Comparison of ENCODE assay signal across 31 cellular contexts in genomic region chr22:20186871-20187546, GRCh38. TPM values are rescaled to one million over a fixed set of nuclear protein-coding genes. Genes with fewer than 3 reads are reported as not detected.
"Had no signal": no experiment of that assay in that cellular context is flagged by ENCODE, and none has a peak within 500 bp of the region (broad histone marks: within the 10 kb centered on the region; RNA-seq: fewer than 3 reads in every experiment).

No MANE protein-coding gene starts in this region.

- H3K36me3 ChIP-seq: esophagus muscularis mucosa, gastroesophageal sphincter, heart left ventricle, left lung, lower lobe of right lung, neural progenitor cell, prostate gland, right atrium auricular region, thoracic aorta, tibial nerve, upper lobe of left lung, uterus had no signal

- DNase-seq: effector CD8-positive, alpha-beta T cell; foreskin keratinocyte; heart left ventricle; kidney; left lung; lower lobe of right lung; mucosa of descending colon; naive B cell; nucleus accumbens; small intestine; stimulated activated CD4-positive, alpha-beta T cell treated with anti-CD3 and anti-CD28 coated beads, Interleukin-15, amount 100 ng/mL, for 24 hours; stimulated activated CD4-positive, alpha-beta T cell treated with anti-CD3 and anti-CD28 coated beads, Interleukin-2, amount 100 ng/mL, for 48 hours; stimulated activated naive B cell treated with anti-CD40 and anti-IgM and Interleukin-4, amounts not matched to agents 10 μg/mL and 1 μg/mL and 100 μg/mL, for 72 hours; uterus had no signal

- H3K79me2 ChIP-seq: hepatocyte had no signal

- H3K27ac Mint-ChIP-seq: dendritic cell treated with granulocyte-macrophage colony-stimulating factor and Interleukin-4, amounts not matched to agents 40 ng/mL and 50 ng/mL, for 4 days; memory B cell; mesothelial cell of epicardium; naive B cell; natural killer cell treated with Interleukin-12 subunit alpha and Interleukin-12 subunit beta and Interleukin-15 and Interleukin-18, amount 100 ng/mL, for 72 hours; neural progenitor cell; stimulated activated naive B cell treated with anti-CD40 and anti-IgM and Interleukin-4, amounts not matched to agents 10 μg/mL and 1 μg/mL and 100 μg/mL, for 72 hours; stimulated activated naive CD8-positive, alpha-beta T cell treated with anti-CD3 and anti-CD28 coated beads, Interleukin-15, Interleukin-2, amounts not matched to agents 100 ng/mL and 50 ng/mL, for 24 hours had no signal

- H3K27me3 Mint-ChIP-seq: naive B cell; natural killer cell treated with Interleukin-12 subunit alpha and Interleukin-12 subunit beta and Interleukin-15 and Interleukin-18, amount 100 ng/mL, for 72 hours; stimulated activated naive B cell treated with anti-CD40 and anti-IgM and Interleukin-4, amounts not matched to agents 10 μg/mL and 1 μg/mL and 100 μg/mL, for 72 hours; stimulated activated naive CD8-positive, alpha-beta T cell treated with anti-CD3 and anti-CD28 coated beads, Interleukin-15, Interleukin-2, amounts not matched to agents 100 ng/mL and 50 ng/mL, for 24 hours had no signal

- H3K4me3 Mint-ChIP-seq: dendritic cell treated with granulocyte-macrophage colony-stimulating factor and Interleukin-4, amounts not matched to agents 40 ng/mL and 50 ng/mL, for 4 days; memory B cell; mesothelial cell of epicardium; naive B cell; natural killer cell treated with Interleukin-12 subunit alpha and Interleukin-12 subunit beta and Interleukin-15 and Interleukin-18, amount 100 ng/mL, for 72 hours; neural progenitor cell; stimulated activated naive B cell treated with anti-CD40 and anti-IgM and Interleukin-4, amounts not matched to agents 10 μg/mL and 1 μg/mL and 100 μg/mL, for 72 hours; stimulated activated naive CD8-positive, alpha-beta T cell treated with anti-CD3 and anti-CD28 coated beads, Interleukin-15, Interleukin-2, amounts not matched to agents 100 ng/mL and 50 ng/mL, for 24 hours had no signal

- H3K4me1 ChIP-seq: esophagus muscularis mucosa, foreskin keratinocyte, gastroesophageal sphincter, heart left ventricle, left lung, lower lobe of right lung, prostate gland, right atrium auricular region, tibial nerve, upper lobe of left lung, uterus had no signal

- H3K9ac ChIP-seq: neural progenitor cell had no signal

- H3K36me3 Mint-ChIP-seq: memory B cell; mesothelial cell of epicardium; naive B cell; natural killer cell treated with Interleukin-12 subunit alpha and Interleukin-12 subunit beta and Interleukin-15 and Interleukin-18, amount 100 ng/mL, for 72 hours; neural progenitor cell; stimulated activated naive B cell treated with anti-CD40 and anti-IgM and Interleukin-4, amounts not matched to agents 10 μg/mL and 1 μg/mL and 100 μg/mL, for 72 hours had no signal

- H3K27me3 ChIP-seq: hepatocyte, left lung, neural progenitor cell, right atrium auricular region, upper lobe of left lung, uterus had no signal

- H3K9me3 ChIP-seq: esophagus muscularis mucosa, gastroesophageal sphincter, heart left ventricle, left lung, lower lobe of right lung, mucosa of descending colon, prostate gland, right atrium auricular region, thoracic aorta, tibial nerve, upper lobe of left lung, uterus had no signal

- H3K27ac ChIP-seq: esophagus muscularis mucosa, foreskin keratinocyte, gastroesophageal sphincter, heart left ventricle, hepatocyte, left lung, lower lobe of right lung, neural progenitor cell, prostate gland, right atrium auricular region, thoracic aorta, tibial nerve, upper lobe of left lung, uterus had no signal

- H3K4me3 ChIP-seq: esophagus muscularis mucosa, gastroesophageal sphincter, heart left ventricle, hepatocyte, left lung, lower lobe of right lung, mucosa of descending colon, neural progenitor cell, prostate gland, right atrium auricular region, thoracic aorta, tibial nerve, upper lobe of left lung, uterus had no signal

- ATAC-seq: foreskin keratinocyte; gastroesophageal sphincter; left lung; lower lobe of right lung; mucosa of descending colon; stimulated activated naive B cell treated with anti-CD40 and anti-IgM and Interleukin-4, amounts not matched to agents 10 μg/mL and 1 μg/mL and 100 μg/mL, for 72 hours had no signal

- H2AFZ ChIP-seq: hepatocyte, neural progenitor cell had no signal

- H3K9me3 Mint-ChIP-seq: dendritic cell treated with granulocyte-macrophage colony-stimulating factor and Interleukin-4, amounts not matched to agents 40 ng/mL and 50 ng/mL, for 4 days; memory B cell; mesothelial cell of epicardium; naive B cell; natural killer cell treated with Interleukin-12 subunit alpha and Interleukin-12 subunit beta and Interleukin-15 and Interleukin-18, amount 100 ng/mL, for 72 hours; neural progenitor cell; stimulated activated naive B cell treated with anti-CD40 and anti-IgM and Interleukin-4, amounts not matched to agents 10 μg/mL and 1 μg/mL and 100 μg/mL, for 72 hours; stimulated activated naive CD8-positive, alpha-beta T cell treated with anti-CD3 and anti-CD28 coated beads, Interleukin-15, Interleukin-2, amounts not matched to agents 100 ng/mL and 50 ng/mL, for 24 hours had no signal

- H3K4me1 Mint-ChIP-seq: memory B cell; mesothelial cell of epicardium; stimulated activated naive B cell treated with anti-CD40 and anti-IgM and Interleukin-4, amounts not matched to agents 10 μg/mL and 1 μg/mL and 100 μg/mL, for 72 hours had no signal

- H3K4me2 ChIP-seq: hepatocyte, neural progenitor cell had no signal

- FAIRE-seq: colon, endothelial cell of umbilical vein, kidney, small intestine had no signal

RNA-seq across cellular contexts. Expression of gene CCDC188, which starts 36.2 kb away (rescaled TPM):
- total RNA-seq: epithelial cell of proximal tubule, foreskin keratinocyte, gastroesophageal sphincter, hepatocyte, mesothelial cell of epicardium, thoracic aorta had no signal
- polyA plus RNA-seq: foreskin keratinocyte, hepatocyte had no signal
